Comparison of ENCODE assay signal across 14 cellular contexts in genomic region chr5:6359534-6359933, GRCh38. TPM values are rescaled to one million over a fixed set of nuclear protein-coding genes. Genes with fewer than 3 reads are reported as not detected.
A peak's percentile ranks its signal among the peaks of the same experiment; 100 is the strongest.
DNase-seq lines count a peak whose midpoint lies in the region; ATAC-seq, FAIRE-seq and TF ChIP-seq lines count a peak whose summit lies in the region.
"Had no signal": no experiment of that assay in that cellular context is flagged by ENCODE, and none has a peak within 500 bp of the region (broad histone marks: within the 10 kb centered on the region; RNA-seq: fewer than 3 reads in every experiment).

No MANE protein-coding gene starts in this region.

- no peak overlapping the region for H3K4me3 ChIP-seq in small intestine (ENCODE audit: low read depth in 1 of 2, low read length in 2 of 2)
- no peak overlapping the region for H3K4me3 ChIP-seq in prostate gland
- no peak overlapping the region for H3K4me3 ChIP-seq in pancreas
- H3K4me3 ChIP-seq: PC-9 had no signal

- H3K36me3 ChIP-seq in small intestine (ENCODE audit: control insufficient read depth in 2 of 2, insufficient read depth in 2 of 2, low read length in 2 of 2) (no peaks in the 10 kb centered on the region), prostate gland (no peaks in the 10 kb centered on the region), pancreas (no peaks in the 10 kb centered on the region)

- H3K9me3 ChIP-seq in small intestine (ENCODE audit: control insufficient read depth, low read depth): no peaks in the 10 kb centered on the region
- no peaks in the 10 kb centered on the region for H3K9me3 ChIP-seq in prostate gland
- no peaks in the 10 kb centered on the region for H3K9me3 ChIP-seq in pancreas

- no peak for ATAC-seq in activated CD8-positive, alpha-beta memory T cell treated with anti-CD3 and anti-CD28 coated beads, Interleukin-2, amount 10 ng/mL, durations not matched to agents 7 days and 5 days
- ATAC-seq in HG02623 (IDR thresholded peaks at IDR 0.05; ENCODE audit: unreplicated experiment): peak; percentile 10
- no peak for ATAC-seq in natural killer cell
- no peak for ATAC-seq in pancreas

- CTCF ChIA-PET in activated CD8-positive, alpha-beta memory T cell treated with anti-CD3 and anti-CD28 coated beads, Interleukin-2, amount 10 ng/mL, durations not matched to agents 7 days and 5 days (lab: Charles Lee): interaction anchor here (1.2 kb wide), 1 partner anchor 14 kb away, joined by 3 read pairs; no protein-coding TSS in a partner anchor
- CTCF ChIA-PET in activated CD4-positive, alpha-beta memory T cell treated with anti-CD3 and anti-CD28 coated beads, Interleukin-2, amount 10 ng/mL, durations not matched to agents 7 days and 5 days (lab: Charles Lee): interaction anchor here (1.1 to 1.9 kb wide), 2 partner anchors 11 to 19 kb away, joined by 4 to 5 read pairs; partner anchors contain the start of gene MED10

- DNase-seq in activated CD8-positive, alpha-beta memory T cell treated with anti-CD3 and anti-CD28 coated beads, Interleukin-2, amount 10 ng/mL, durations not matched to agents 7 days and 5 days: no peak
- DNase-seq in activated CD8-positive, alpha-beta memory T cell treated with anti-CD3 and anti-CD28 coated beads, Interleukin-2, amount 50 U/mL, for 4 hours: no peak
- DNase-seq in activated CD4-positive, alpha-beta memory T cell treated with anti-CD3 and anti-CD28 coated beads, Interleukin-2, amount 10 ng/mL, durations not matched to agents 7 days and 5 days: no peak
- no peak for DNase-seq in natural killer cell
- no peak for DNase-seq in small intestine
- no peak for DNase-seq in prostate gland (ENCODE audit: low spot score)
- DNase-seq in pancreas: no peak
- DNase-seq: DMS79 treated with DMSO at 0.1 percent for 48 hours; erythroblast; mammary epithelial cell; MV-4-11; PC-9; stimulated activated naive B cell treated with anti-CD40 and anti-IgM and Interleukin-4, amounts not matched to agents 10 μg/mL and 1 μg/mL and 100 μg/mL, for 72 hours had no signal

- no peak overlapping the region for H3K4me3 Mint-ChIP-seq in activated CD8-positive, alpha-beta memory T cell treated with anti-CD3 and anti-CD28 coated beads, Interleukin-2, amount 10 ng/mL, durations not matched to agents 7 days and 5 days
- H3K4me3 Mint-ChIP-seq in activated CD4-positive, alpha-beta memory T cell treated with anti-CD3 and anti-CD28 coated beads, Interleukin-2, amount 10 ng/mL, durations not matched to agents 7 days and 5 days: peak overlapping the region; percentile 44
- H3K4me3 Mint-ChIP-seq in natural killer cell: peak overlapping the region; percentile 66
- H3K4me3 Mint-ChIP-seq: stimulated activated naive B cell treated with anti-CD40 and anti-IgM and Interleukin-4, amounts not matched to agents 10 μg/mL and 1 μg/mL and 100 μg/mL, for 72 hours had no signal

- H3K27me3 Mint-ChIP-seq in activated CD8-positive, alpha-beta memory T cell treated with anti-CD3 and anti-CD28 coated beads, Interleukin-2, amount 10 ng/mL, durations not matched to agents 7 days and 5 days: no peaks in the 10 kb centered on the region
- H3K27me3 Mint-ChIP-seq in activated CD4-positive, alpha-beta memory T cell treated with anti-CD3 and anti-CD28 coated beads, Interleukin-2, amount 10 ng/mL, durations not matched to agents 7 days and 5 days: no peaks in the 10 kb centered on the region
- no peaks in the 10 kb centered on the region for H3K27me3 Mint-ChIP-seq in natural killer cell (ENCODE audit: low read depth in 2 of 2)
- H3K27me3 Mint-ChIP-seq: stimulated activated naive B cell treated with anti-CD40 and anti-IgM and Interleukin-4, amounts not matched to agents 10 μg/mL and 1 μg/mL and 100 μg/mL, for 72 hours had no signal

- peaks cover 8% of the 10 kb centered on the region for H3K36me3 Mint-ChIP-seq in activated CD8-positive, alpha-beta memory T cell treated with anti-CD3 and anti-CD28 coated beads, Interleukin-2, amount 10 ng/mL, durations not matched to agents 7 days and 5 days
- H3K36me3 Mint-ChIP-seq in activated CD4-positive, alpha-beta memory T cell treated with anti-CD3 and anti-CD28 coated beads, Interleukin-2, amount 10 ng/mL, durations not matched to agents 7 days and 5 days (ENCODE audit: low read depth): peaks cover 25% of the 10 kb centered on the region
- no peaks in the 10 kb centered on the region for H3K36me3 Mint-ChIP-seq in natural killer cell

- peaks cover 16% of the 10 kb centered on the region for H3K4me1 Mint-ChIP-seq in activated CD8-positive, alpha-beta memory T cell treated with anti-CD3 and anti-CD28 coated beads, Interleukin-2, amount 10 ng/mL, durations not matched to agents 7 days and 5 days
- peaks cover 22% of the 10 kb centered on the region for H3K4me1 Mint-ChIP-seq in activated CD4-positive, alpha-beta memory T cell treated with anti-CD3 and anti-CD28 coated beads, Interleukin-2, amount 10 ng/mL, durations not matched to agents 7 days and 5 days
- H3K4me1 Mint-ChIP-seq in natural killer cell: peaks cover 6 to 10% of the 10 kb centered on the region in 2 donors

- H3K27ac Mint-ChIP-seq in activated CD8-positive, alpha-beta memory T cell treated with anti-CD3 and anti-CD28 coated beads, Interleukin-2, amount 10 ng/mL, durations not matched to agents 7 days and 5 days: peak overlapping the region; percentile 72
- H3K27ac Mint-ChIP-seq in activated CD4-positive, alpha-beta memory T cell treated with anti-CD3 and anti-CD28 coated beads, Interleukin-2, amount 10 ng/mL, durations not matched to agents 7 days and 5 days: peak overlapping the region; percentile 84
- peak overlapping the region; percentile 77 to 82 for H3K27ac Mint-ChIP-seq in natural killer cell
- H3K27ac Mint-ChIP-seq: stimulated activated naive B cell treated with anti-CD40 and anti-IgM and Interleukin-4, amounts not matched to agents 10 μg/mL and 1 μg/mL and 100 μg/mL, for 72 hours had no signal

- TF ChIP-seq POLR2A in prostate gland (IDR thresholded peaks at IDR 0.05): no peak

- H3K27me3 ChIP-seq in small intestine (ENCODE audit: control insufficient read depth in 2 of 2, insufficient read depth in 2 of 2, low read length in 2 of 2): no peaks in the 10 kb centered on the region
- H3K27me3 ChIP-seq in prostate gland (replicated peaks; ENCODE audit: insufficient read depth): no peaks in the 10 kb centered on the region
- no peaks in the 10 kb centered on the region for H3K27me3 ChIP-seq in pancreas

- no peaks in the 10 kb centered on the region for H3K9me3 Mint-ChIP-seq in activated CD8-positive, alpha-beta memory T cell treated with anti-CD3 and anti-CD28 coated beads, Interleukin-2, amount 10 ng/mL, durations not matched to agents 7 days and 5 days (ENCODE audit: low read depth)
- H3K9me3 Mint-ChIP-seq in activated CD4-positive, alpha-beta memory T cell treated with anti-CD3 and anti-CD28 coated beads, Interleukin-2, amount 10 ng/mL, durations not matched to agents 7 days and 5 days: no peaks in the 10 kb centered on the region
- no peaks in the 10 kb centered on the region for H3K9me3 Mint-ChIP-seq in natural killer cell
- H3K9me3 Mint-ChIP-seq: stimulated activated naive B cell treated with anti-CD40 and anti-IgM and Interleukin-4, amounts not matched to agents 10 μg/mL and 1 μg/mL and 100 μg/mL, for 72 hours had no signal

- intact Hi-C loops in natural killer cell (cut with micrococcal nuclease): no loop called here
- intact Hi-C loops in prostate gland (cut with DNase I): no loop called here
- intact Hi-C loops in pancreas (cut with DNase I): no loop called here

- no peaks in the 10 kb centered on the region for H3K4me1 ChIP-seq in small intestine (ENCODE audit: control insufficient read depth in 2 of 2, insufficient read depth in 1 of 2, low read depth in 1 of 2, low read length in 1 of 2)
- no peaks in the 10 kb centered on the region for H3K4me1 ChIP-seq in prostate gland (replicated peaks)
- H3K4me1 ChIP-seq in pancreas: no peaks in the 10 kb centered on the region

- POLR2A ChIA-PET in activated CD4-positive, alpha-beta memory T cell treated with anti-CD3 and anti-CD28 coated beads, Interleukin-2, amount 10 ng/mL, durations not matched to agents 7 days and 5 days (lab: Charles Lee): interaction anchor here (0.7 to 2.3 kb wide), 2 partner anchors 18 to 19 kb away, joined by 3 to 13 read pairs; partner anchors contain the start of gene MED10

- WGBS in small intestine, 3 donors: 72 to 85% (median 83%) methylated on average over 8 of the region's 8 CpGs
- WGBS in prostate gland: 72% methylated on average over 8 of the region's 8 CpGs
- WGBS in pancreas, 2 donors: 74 to 89% methylated on average over 8 of the region's 8 CpGs

- FAIRE-seq in small intestine (lab: Jason Lieb, UNC): no peak
- no peak for FAIRE-seq in pancreas (lab: Jason Lieb, UNC)

- TF ChIP-seq CTCF in natural killer cell (IDR thresholded peaks at IDR 0.05) (no peak), prostate gland (IDR thresholded peaks at IDR 0.05) (no peak), pancreas (IDR thresholded peaks at IDR 0.05) (no peak)

- H3K27ac ChIP-seq in small intestine (ENCODE audit: low read depth in 1 of 2, low read length in 1 of 2) (no peak overlapping the region), prostate gland (no peak overlapping the region), pancreas (no peak overlapping the region)
- H3K27ac ChIP-seq: PC-9 had no signal

RNA-seq across cellular contexts. Expression of gene MED10, which starts 18.8 kb away (rescaled TPM):
- 10 to 100 TPM; 41.2 to 48.4 TPM for total RNA-seq in activated CD8-positive, alpha-beta memory T cell treated with anti-CD3 and anti-CD28 coated beads, Interleukin-2, amount 10 ng/mL, durations not matched to agents 7 days and 5 days
- 10 to 100 TPM; 50.1 to 52.9 TPM for total RNA-seq in activated CD4-positive, alpha-beta memory T cell treated with anti-CD3 and anti-CD28 coated beads, Interleukin-2, amount 10 ng/mL, durations not matched to agents 7 days and 5 days
- total RNA-seq in natural killer cell: 10 to 100 TPM; 64.4 to 68.5 (median 64.5) TPM
- polyA plus RNA-seq in small intestine: 10 to 100 TPM; 37.6 to 43.8 (median 42.3) TPM
- total RNA-seq in prostate gland: 10 to 100 TPM; 19.7 to 45.3 TPM
- 10 to 100 TPM; 10.9 to 20.5 (median 14.4) TPM for total RNA-seq in pancreas
- 10 to 100 TPM; 17.4 to 25.1 TPM for polyA plus RNA-seq in pancreas
